In the genomic region with DNA sequence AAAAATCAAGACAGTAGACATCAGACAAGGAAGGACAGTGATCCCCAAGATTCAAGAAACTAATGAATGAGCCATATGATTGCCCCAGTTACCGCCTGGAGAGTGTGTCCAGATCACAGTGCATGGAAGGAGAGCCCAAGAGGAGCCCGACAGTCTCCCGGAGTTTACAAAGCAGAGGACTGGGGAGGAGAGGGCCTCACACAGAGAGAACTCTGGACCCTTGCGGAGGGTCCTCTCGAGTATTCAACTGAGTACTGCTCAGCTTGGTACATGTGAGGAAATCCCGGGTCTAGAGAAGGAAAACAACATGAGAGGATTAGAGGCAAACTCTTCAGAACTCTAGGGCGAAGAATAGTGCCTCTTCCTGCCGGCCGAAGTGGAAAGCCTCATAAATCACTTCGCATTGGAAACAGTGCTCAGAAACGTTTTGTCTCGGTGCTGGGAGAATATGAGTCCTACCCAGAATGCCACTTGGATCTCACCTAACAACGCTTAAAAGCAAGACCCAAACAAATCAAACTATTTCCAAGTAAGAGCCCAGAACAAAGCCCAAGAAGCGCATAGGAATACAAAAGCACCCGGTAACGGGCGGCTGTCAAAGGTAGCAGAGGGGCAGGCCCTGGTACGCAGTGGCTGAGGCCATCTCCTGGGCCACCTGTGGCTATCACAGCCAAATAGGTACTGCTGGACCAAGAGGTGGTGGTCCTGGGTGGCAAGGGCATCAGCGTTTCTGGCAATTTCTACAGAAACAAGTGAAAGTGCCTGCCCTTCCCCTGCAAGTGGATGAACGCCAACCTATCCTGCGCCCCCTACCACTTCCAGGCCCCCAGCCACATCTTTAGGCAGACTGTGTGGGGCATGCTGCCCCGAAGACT, we compare ENCODE assay signal across 1 cellular context.
TF ChIP-seq lines count a peak whose summit lies in the region.

No MANE protein-coding gene starts in this region.

TF ChIP-seq in K562, 482 proteins besides CTCF, POLR2A, EP300 and RAD21:
- TF ChIP-seq TBP (optimal IDR thresholded peaks at IDR 0.05; ENCODE audit: low read depth, low read length) (no peak), CSDE1 (IDR thresholded peaks at IDR 0.05) (no peak), MAFK (IDR thresholded peaks at IDR 0.05; ENCODE audit: low read length) (no peak), SRSF1 (IDR thresholded peaks at IDR 0.05; ENCODE audit: low read depth, low read length) (no peak), CHD2 (IDR thresholded peaks at IDR 0.05; ENCODE audit: low read depth, low read length) (0 out of 2 replicates have a peak, but pooled peaks have one; percentile 2), TARDBP (IDR thresholded peaks at IDR 0.05) (no peak), SAFB (IDR thresholded peaks at IDR 0.05; ENCODE audit: borderline replicate concordance, low read depth, low read length) (no peak), PCBP1 (IDR thresholded peaks at IDR 0.05; ENCODE audit: low read depth, low read length, poor library complexity, severe bottlenecking) (no peak), SNIP1 (IDR thresholded peaks at IDR 0.05; ENCODE audit: low read depth) (no peak), IFI16 (CRISPR knock-in tag; IDR thresholded peaks at IDR 0.05) (no peak), KAT2B (IDR thresholded peaks at IDR 0.05; ENCODE audit: low read depth, low read length) (no peak), ZNF551 (CRISPR knock-in tag; IDR thresholded peaks at IDR 0.05) (no peak), BCL6 (CRISPR knock-in tag; IDR thresholded peaks at IDR 0.05) (no peak)
- TF ChIP-seq, protein P1, sequence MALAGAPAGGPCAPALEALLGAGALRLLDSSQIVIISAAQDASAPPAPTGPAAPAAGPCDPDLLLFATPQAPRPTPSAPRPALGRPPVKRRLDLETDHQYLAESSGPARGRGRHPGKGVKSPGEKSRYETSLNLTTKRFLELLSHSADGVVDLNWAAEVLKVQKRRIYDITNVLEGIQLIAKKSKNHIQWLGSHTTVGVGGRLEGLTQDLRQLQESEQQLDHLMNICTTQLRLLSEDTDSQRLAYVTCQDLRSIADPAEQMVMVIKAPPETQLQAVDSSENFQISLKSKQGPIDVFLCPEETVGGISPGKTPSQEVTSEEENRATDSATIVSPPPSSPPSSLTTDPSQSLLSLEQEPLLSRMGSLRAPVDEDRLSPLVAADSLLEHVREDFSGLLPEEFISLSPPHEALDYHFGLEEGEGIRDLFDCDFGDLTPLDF (CRISPR knock-in tag; IDR thresholded peaks at IDR 0.05), result peak; percentile 42; the same call in 1 of the 2 replicates
- TF ChIP-seq, protein P2, sequence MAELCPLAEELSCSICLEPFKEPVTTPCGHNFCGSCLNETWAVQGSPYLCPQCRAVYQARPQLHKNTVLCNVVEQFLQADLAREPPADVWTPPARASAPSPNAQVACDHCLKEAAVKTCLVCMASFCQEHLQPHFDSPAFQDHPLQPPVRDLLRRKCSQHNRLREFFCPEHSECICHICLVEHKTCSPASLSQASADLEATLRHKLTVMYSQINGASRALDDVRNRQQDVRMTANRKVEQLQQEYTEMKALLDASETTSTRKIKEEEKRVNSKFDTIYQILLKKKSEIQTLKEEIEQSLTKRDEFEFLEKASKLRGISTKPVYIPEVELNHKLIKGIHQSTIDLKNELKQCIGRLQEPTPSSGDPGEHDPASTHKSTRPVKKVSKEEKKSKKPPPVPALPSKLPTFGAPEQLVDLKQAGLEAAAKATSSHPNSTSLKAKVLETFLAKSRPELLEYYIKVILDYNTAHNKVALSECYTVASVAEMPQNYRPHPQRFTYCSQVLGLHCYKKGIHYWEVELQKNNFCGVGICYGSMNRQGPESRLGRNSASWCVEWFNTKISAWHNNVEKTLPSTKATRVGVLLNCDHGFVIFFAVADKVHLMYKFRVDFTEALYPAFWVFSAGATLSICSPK (IDR thresholded peaks at IDR 0.05; ENCODE audit: borderline replicate concordance), result no peak
- TF ChIP-seq, protein P3, sequence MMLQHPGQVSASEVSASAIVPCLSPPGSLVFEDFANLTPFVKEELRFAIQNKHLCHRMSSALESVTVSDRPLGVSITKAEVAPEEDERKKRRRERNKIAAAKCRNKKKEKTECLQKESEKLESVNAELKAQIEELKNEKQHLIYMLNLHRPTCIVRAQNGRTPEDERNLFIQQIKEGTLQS (IDR thresholded peaks at IDR 0.05), result no peak
- TF ChIP-seq, protein P3 (CRISPR knock-in tag; conservative IDR thresholded peaks at IDR 0.05), result 0 out of 2 replicates have a peak, but pooled peaks have one; percentile 43
- TF ChIP-seq, protein P4, sequence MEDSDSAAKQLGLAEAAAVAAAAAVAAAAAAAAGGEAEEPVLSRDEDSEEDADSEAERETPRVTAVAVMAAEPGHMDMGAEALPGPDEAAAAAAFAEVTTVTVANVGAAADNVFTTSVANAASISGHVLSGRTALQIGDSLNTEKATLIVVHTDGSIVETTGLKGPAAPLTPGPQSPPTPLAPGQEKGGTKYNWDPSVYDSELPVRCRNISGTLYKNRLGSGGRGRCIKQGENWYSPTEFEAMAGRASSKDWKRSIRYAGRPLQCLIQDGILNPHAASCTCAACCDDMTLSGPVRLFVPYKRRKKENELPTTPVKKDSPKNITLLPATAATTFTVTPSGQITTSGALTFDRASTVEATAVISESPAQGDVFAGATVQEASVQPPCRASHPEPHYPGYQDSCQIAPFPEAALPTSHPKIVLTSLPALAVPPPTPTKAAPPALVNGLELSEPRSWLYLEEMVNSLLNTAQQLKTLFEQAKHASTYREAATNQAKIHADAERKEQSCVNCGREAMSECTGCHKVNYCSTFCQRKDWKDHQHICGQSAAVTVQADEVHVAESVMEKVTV (CRISPR knock-in tag; IDR thresholded peaks at IDR 0.05), result no peak
